In genomic region chr17:2593846-2594656, GRCh38 we compare ENCODE assay signal across 1 cellular context.
TF ChIP-seq lines count a peak whose summit lies in the region.

No MANE protein-coding gene starts in this region.

TF ChIP-seq in SK-N-SH, 30 proteins besides CTCF, POLR2A, EP300 and RAD21 (continued from another document):
- TF ChIP-seq RXRA (IDR thresholded peaks at IDR 0.05; ENCODE audit: borderline replicate concordance, low read depth) = no peak
- no peak for TF ChIP-seq GABPA (IDR thresholded peaks at IDR 0.05; ENCODE audit: low read depth)
- TF ChIP-seq MXI1 (IDR thresholded peaks at IDR 0.05; ENCODE audit: low read depth, low read length) = no peak
- no peak for TF ChIP-seq USF1 (IDR thresholded peaks at IDR 0.05; ENCODE audit: borderline replicate concordance, low read depth)
- no peak for TF ChIP-seq TEAD4 (IDR thresholded peaks at IDR 0.05; ENCODE audit: borderline replicate concordance, insufficient read depth)
- TF ChIP-seq, protein P1, sequence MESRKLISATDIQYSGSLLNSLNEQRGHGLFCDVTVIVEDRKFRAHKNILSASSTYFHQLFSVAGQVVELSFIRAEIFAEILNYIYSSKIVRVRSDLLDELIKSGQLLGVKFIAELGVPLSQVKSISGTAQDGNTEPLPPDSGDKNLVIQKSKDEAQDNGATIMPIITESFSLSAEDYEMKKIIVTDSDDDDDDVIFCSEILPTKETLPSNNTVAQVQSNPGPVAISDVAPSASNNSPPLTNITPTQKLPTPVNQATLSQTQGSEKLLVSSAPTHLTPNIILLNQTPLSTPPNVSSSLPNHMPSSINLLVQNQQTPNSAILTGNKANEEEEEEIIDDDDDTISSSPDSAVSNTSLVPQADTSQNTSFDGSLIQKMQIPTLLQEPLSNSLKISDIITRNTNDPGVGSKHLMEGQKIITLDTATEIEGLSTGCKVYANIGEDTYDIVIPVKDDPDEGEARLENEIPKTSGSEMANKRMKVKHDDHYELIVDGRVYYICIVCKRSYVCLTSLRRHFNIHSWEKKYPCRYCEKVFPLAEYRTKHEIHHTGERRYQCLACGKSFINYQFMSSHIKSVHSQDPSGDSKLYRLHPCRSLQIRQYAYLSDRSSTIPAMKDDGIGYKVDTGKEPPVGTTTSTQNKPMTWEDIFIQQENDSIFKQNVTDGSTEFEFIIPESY (IDR thresholded peaks at IDR 0.05; ENCODE audit: borderline replicate concordance, low read depth) = no peak
- no peak for TF ChIP-seq RCOR1 (IDR thresholded peaks at IDR 0.05; ENCODE audit: low read length)
- TF ChIP-seq RFX5 (IDR thresholded peaks at IDR 0.05; ENCODE audit: low read length) = no peak
- TF ChIP-seq GATA2 (CRISPR knock-in tag; IDR thresholded peaks at IDR 0.05) = no peak
- TF ChIP-seq TAF1 (IDR thresholded peaks at IDR 0.05; ENCODE audit: borderline replicate concordance, low read depth, low read length) = peak; percentile 96
- TF ChIP-seq EZH2phosphoT487 (IDR thresholded peaks at IDR 0.05; ENCODE audit: borderline replicate concordance, low read depth) = no peak
- TF ChIP-seq YY1 (IDR thresholded peaks at IDR 0.05; ENCODE audit: low read depth) = peak; percentile 95
- TF ChIP-seq POLR2AphosphoS5 (IDR thresholded peaks at IDR 0.05; ENCODE audit: low read depth, low read length) = peak; percentile 15; the same call in 1 of the 2 replicates
- TF ChIP-seq SIN3A (IDR thresholded peaks at IDR 0.05; ENCODE audit: borderline replicate concordance, low read depth, low read length) = peak; percentile 26; the same call in 1 of the 2 replicates
- TF ChIP-seq MAX (IDR thresholded peaks at IDR 0.05; ENCODE audit: low read depth) = no peak
- TF ChIP-seq ELF1 (IDR thresholded peaks at IDR 0.05) = no peak
- TF ChIP-seq FOSL2 (IDR thresholded peaks at IDR 0.05; ENCODE audit: borderline replicate concordance, low read depth) = no peak
- TF ChIP-seq, protein P2, sequence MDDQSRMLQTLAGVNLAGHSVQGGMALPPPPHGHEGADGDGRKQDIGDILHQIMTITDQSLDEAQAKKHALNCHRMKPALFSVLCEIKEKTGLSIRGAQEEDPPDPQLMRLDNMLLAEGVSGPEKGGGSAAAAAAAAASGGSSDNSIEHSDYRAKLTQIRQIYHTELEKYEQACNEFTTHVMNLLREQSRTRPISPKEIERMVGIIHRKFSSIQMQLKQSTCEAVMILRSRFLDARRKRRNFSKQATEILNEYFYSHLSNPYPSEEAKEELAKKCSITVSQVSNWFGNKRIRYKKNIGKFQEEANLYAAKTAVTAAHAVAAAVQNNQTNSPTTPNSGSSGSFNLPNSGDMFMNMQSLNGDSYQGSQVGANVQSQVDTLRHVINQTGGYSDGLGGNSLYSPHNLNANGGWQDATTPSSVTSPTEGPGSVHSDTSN (IDR thresholded peaks at IDR 0.05) = no peak
